In genomic region chr2:191351298-191351697, GRCh38 we compare ENCODE assay signal across 18 cellular contexts.
DNase-seq lines count a peak whose midpoint lies in the region; ATAC-seq, FAIRE-seq and TF ChIP-seq lines count a peak whose summit lies in the region.
"Had no signal": no experiment of that assay in that cellular context is flagged by ENCODE, and none has a peak within 500 bp of the region (broad histone marks: within the 10 kb centered on the region; RNA-seq: fewer than 3 reads in every experiment).

No MANE protein-coding gene starts in this region.

- peak overlapping the region; percentile 86 for H3K27ac Mint-ChIP-seq in chondrocyte (ENCODE audit: unreplicated experiment)
- H3K27ac Mint-ChIP-seq in activated naive CD4-positive, alpha-beta T cell treated with anti-CD3 and anti-CD28 coated beads, Interleukin-2, amount 50 U/mL, for 72 hours: no peak overlapping the region
- H3K27ac Mint-ChIP-seq: CD14-positive monocyte had no signal

- no peak overlapping the region for H2AFZ ChIP-seq in keratinocyte (ENCODE audit: control insufficient read depth, low read length)

- H3K9me3 Mint-ChIP-seq in chondrocyte (ENCODE audit: low read depth): no peaks in the 10 kb centered on the region
- no peaks in the 10 kb centered on the region for H3K9me3 Mint-ChIP-seq in activated naive CD4-positive, alpha-beta T cell treated with anti-CD3 and anti-CD28 coated beads, Interleukin-2, amount 50 U/mL, for 72 hours

- H3K4me1 ChIP-seq in keratinocyte (ENCODE audit: control insufficient read depth, extremely low read depth, insufficient read depth, low read length): peaks cover 24% of the 10 kb centered on the region
- H3K4me1 ChIP-seq: HAP-1 had no signal

- no peaks in the 10 kb centered on the region for H3K9me3 ChIP-seq in keratinocyte (ENCODE audit: control insufficient read depth, low read depth, low read length)

- H3K27me3 Mint-ChIP-seq in chondrocyte (ENCODE audit: low read depth): no peaks in the 10 kb centered on the region

- peaks cover 49% of the 10 kb centered on the region for H3K79me2 ChIP-seq in keratinocyte (ENCODE audit: control insufficient read depth, insufficient read depth, low read length)

- DNase-seq in AG08395 (ENCODE audit: low spot score): peak; percentile 43
- peak; percentile 29 for DNase-seq in HCEC 1CT
- DNase-seq in chondrocyte (ENCODE audit: low spot score): no peak
- DNase-seq in keratinocyte (ENCODE audit: low read depth, low spot score): no peak
- no peak for DNase-seq in activated T-cell treated with anti-CD3 and anti-CD28 coated beads for 4 hours
- DNase-seq in activated naive CD4-positive, alpha-beta T cell treated with anti-CD3 and anti-CD28 coated beads, Interleukin-2, amount 50 U/mL, for 72 hours (ENCODE audit: low spot score in 2 of 2): no peak
- DNase-seq in activated T-cell treated with anti-CD3 and anti-CD28 coated beads, Interleukin-2, amount 50 U/mL, for 48 hours: no peak
- DNase-seq in NCI-H1092 treated with DMSO at 0.1 percent for 48 hours (lab: John Stamatoyannopoulos, UW): no peak
- DNase-seq: AML-193, DMS 273 treated with DMSO at 0.1 percent for 48 hours, MV-4-11, NCI-H1436 treated with DMSO at 0.1 percent for 48 hours, NCI-H2081, NCI-H774 had no signal

- dilution Hi-C loops in keratinocyte (cut with MboI; ENCODE audit: extremely low pct_ligation_motif_present, low sequenced_read_pairs): no loop called here

- H3K36me3 ChIP-seq in keratinocyte (ENCODE audit: control insufficient read depth in 2 of 2, extremely low read depth in 1 of 2, insufficient read depth in 2 of 2, low read length in 2 of 2): peaks cover 29 to 54% of the 10 kb centered on the region in 2 experiments
- H3K36me3 ChIP-seq: HAP-1 had no signal

- no peaks in the 10 kb centered on the region for H3K27me3 ChIP-seq in keratinocyte (ENCODE audit: control insufficient read depth, extremely low read depth, insufficient read depth, low read length)

- no peak for FAIRE-seq in keratinocyte (lab: Jason Lieb, UNC)
- FAIRE-seq: HTR-8/SVneo had no signal

- H3K4me1 Mint-ChIP-seq in chondrocyte (ENCODE audit: low read depth): peaks cover 54% of the 10 kb centered on the region
- H3K4me1 Mint-ChIP-seq: CD14-positive monocyte had no signal

- H3K4me3 ChIP-seq in keratinocyte (ENCODE audit: control insufficient read depth in 2 of 3, extremely low read depth in 1 of 3, insufficient read depth in 2 of 3, low read depth in 1 of 3, low read length in 3 of 3): no peak overlapping the region
- H3K4me3 ChIP-seq: HAP-1 had no signal

- H3K9me1 ChIP-seq in keratinocyte (ENCODE audit: control insufficient read depth, extremely low read depth, insufficient read depth, low read length): no peaks in the 10 kb centered on the region

- no peak overlapping the region for H3K9ac ChIP-seq in keratinocyte (ENCODE audit: control insufficient read depth, extremely low read depth, insufficient read depth, low read length)

- H4K20me1 ChIP-seq in keratinocyte (ENCODE audit: control insufficient read depth, extremely low read depth, insufficient read depth, low read length): no peaks in the 10 kb centered on the region

- H3K36me3 Mint-ChIP-seq in chondrocyte (ENCODE audit: low read depth): peaks cover 16% of the 10 kb centered on the region
- peaks cover 0 to 15% of the 10 kb centered on the region in 2 donors for H3K36me3 Mint-ChIP-seq in activated naive CD4-positive, alpha-beta T cell treated with anti-CD3 and anti-CD28 coated beads, Interleukin-2, amount 50 U/mL, for 72 hours
- H3K36me3 Mint-ChIP-seq: CD14-positive monocyte had no signal

- ATAC-seq in activated naive CD4-positive, alpha-beta T cell treated with anti-CD3 and anti-CD28 coated beads, Interleukin-2, amount 50 U/mL, for 72 hours: no peak

- H3K4me3 Mint-ChIP-seq in chondrocyte (ENCODE audit: unreplicated experiment): no peak overlapping the region
- H3K4me3 Mint-ChIP-seq: CD14-positive monocyte had no signal

- peak overlapping the region; percentile 2 for H3K27ac ChIP-seq in keratinocyte (ENCODE audit: control insufficient read depth, insufficient read depth, low read length)
- H3K27ac ChIP-seq: HL-60 had no signal

- no peak for TF ChIP-seq CTCF in chondrocyte (IDR thresholded peaks at IDR 0.05)
- TF ChIP-seq CTCF in keratinocyte (optimal IDR thresholded peaks at IDR 0.05 in 1 of 3, IDR thresholded peaks at IDR 0.05 in 1 of 3, conservative IDR thresholded peaks at IDR 0.05 in 1 of 3; ENCODE audit: extremely low read depth in 1 of 3, insufficient read depth in 2 of 3, low read length in 3 of 3): no peak

- H3K4me2 ChIP-seq in keratinocyte (ENCODE audit: control insufficient read depth, extremely low read depth, insufficient read depth, low read depth, low read length): no peak overlapping the region

Comparison
In these comparisons a context has a peak if more than half of its experiments do, and no peak if none do; other contexts are left out.
1. DNase-seq: peak in AG08395 (single experiment) and HCEC 1CT (single experiment); none in chondrocyte (single experiment), keratinocyte (single experiment), activated T-cell treated with anti-CD3 and anti-CD28 coated beads for 4 hours (single experiment), activated naive CD4-positive, alpha-beta T cell treated with anti-CD3 and anti-CD28 coated beads, Interleukin-2, amount 50 U/mL, for 72 hours (0 of 2), activated T-cell treated with anti-CD3 and anti-CD28 coated beads, Interleukin-2, amount 50 U/mL, for 48 hours (0 of 2) and NCI-H1092 treated with DMSO at 0.1 percent for 48 hours (single experiment).